Comparison of ENCODE assay signal across 8 cellular contexts in the genomic region with DNA sequence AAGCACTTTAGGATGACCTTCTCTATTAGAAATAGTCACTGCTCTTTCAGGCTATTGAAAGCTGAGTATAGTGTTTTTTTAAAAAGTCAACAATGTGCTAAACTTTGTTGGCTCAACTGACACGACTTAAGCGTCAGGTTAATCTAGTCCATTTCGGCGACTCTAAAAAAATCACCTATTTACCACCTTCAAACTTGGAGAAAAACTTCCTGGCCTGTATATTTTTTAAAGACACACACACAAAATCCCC.
DNase-seq lines count a peak whose midpoint lies in the region; ATAC-seq, FAIRE-seq and TF ChIP-seq lines count a peak whose summit lies in the region.

No MANE protein-coding gene starts in this region.

- peaks cover 63% of the 10 kb centered on the region for H3K4me1 Mint-ChIP-seq in activated CD4-positive, alpha-beta T cell treated with anti-CD3 and anti-CD28 coated beads for 36 hours
- H3K4me1 Mint-ChIP-seq in activated naive CD8-positive, alpha-beta T cell (ENCODE audit: low read depth), result peaks cover 63% of the 10 kb centered on the region
- peaks cover 46% of the 10 kb centered on the region for H3K4me1 Mint-ChIP-seq in activated T-helper 17 cell treated with anti-CD3 and anti-CD28 coated beads, Interleukin-2, amount 50 U/mL, for 72 hours

- peaks cover 4 to 6% of the 10 kb centered on the region in 2 donors for H3K4me1 ChIP-seq in kidney (ENCODE audit: control insufficient read depth in 1 of 2, insufficient read depth in 1 of 2, low read depth in 1 of 2, low read length in 2 of 2)
- peaks cover 40% of the 10 kb centered on the region for H3K4me1 ChIP-seq in stomach smooth muscle (ENCODE audit: control insufficient read depth, insufficient read depth, low read length)

- intact Hi-C loops in activated CD4-positive, alpha-beta T cell treated with anti-CD3 and anti-CD28 coated beads for 36 hours (cut with DNase I, micrococcal nuclease), result loop anchor here (1.0 to 10.0 kb wide), 6 partner anchors 297 to 1981 kb away; a partner anchor contains a TSS
- intact Hi-C loops in kidney (cut with DNase I), result no loop called here

- no peaks in the 10 kb centered on the region for H3K27me3 Mint-ChIP-seq in activated CD4-positive, alpha-beta T cell treated with anti-CD3 and anti-CD28 coated beads for 36 hours
- H3K27me3 Mint-ChIP-seq in activated naive CD8-positive, alpha-beta T cell, result no peaks in the 10 kb centered on the region
- no peaks in the 10 kb centered on the region for H3K27me3 Mint-ChIP-seq in activated T-helper 17 cell treated with anti-CD3 and anti-CD28 coated beads, Interleukin-2, amount 50 U/mL, for 72 hours

- TF ChIP-seq CTCF in kidney (IDR thresholded peaks at IDR 0.05; ENCODE audit: borderline replicate concordance, extremely low read depth, insufficient read depth), result no peak

- H3K27ac Mint-ChIP-seq in activated CD4-positive, alpha-beta T cell treated with anti-CD3 and anti-CD28 coated beads for 36 hours, result peak overlapping the region; percentile 96
- H3K27ac Mint-ChIP-seq in activated naive CD8-positive, alpha-beta T cell, result peak overlapping the region; percentile 97
- H3K27ac Mint-ChIP-seq in activated T-helper 17 cell treated with anti-CD3 and anti-CD28 coated beads, Interleukin-2, amount 50 U/mL, for 72 hours, result no peak overlapping the region

- no peak overlapping the region for H3K4me3 Mint-ChIP-seq in activated CD4-positive, alpha-beta T cell treated with anti-CD3 and anti-CD28 coated beads for 36 hours
- H3K4me3 Mint-ChIP-seq in activated naive CD8-positive, alpha-beta T cell, result peak overlapping the region; percentile 88
- no peak overlapping the region for H3K4me3 Mint-ChIP-seq in activated T-helper 17 cell treated with anti-CD3 and anti-CD28 coated beads, Interleukin-2, amount 50 U/mL, for 72 hours

- CTCF ChIA-PET in activated CD4-positive, alpha-beta T cell treated with anti-CD3 and anti-CD28 coated beads for 36 hours (lab: Charles Lee), result interaction anchor here (0.7 kb wide), 3 partner anchors 11 to 589 kb away, joined by 3 read pairs; no protein-coding TSS in a partner anchor

- no peaks in the 10 kb centered on the region for H3K9me3 ChIP-seq in kidney (ENCODE audit: control insufficient read depth in 1 of 2, low read length in 2 of 2)
- no peaks in the 10 kb centered on the region for H3K9me3 ChIP-seq in stomach smooth muscle (ENCODE audit: control insufficient read depth in 2 of 2, low read length in 2 of 2)

- no peaks in the 10 kb centered on the region for H3K9me3 Mint-ChIP-seq in activated CD4-positive, alpha-beta T cell treated with anti-CD3 and anti-CD28 coated beads for 36 hours (ENCODE audit: low read depth)
- no peaks in the 10 kb centered on the region for H3K9me3 Mint-ChIP-seq in activated naive CD8-positive, alpha-beta T cell (ENCODE audit: low read depth)
- no peaks in the 10 kb centered on the region for H3K9me3 Mint-ChIP-seq in activated T-helper 17 cell treated with anti-CD3 and anti-CD28 coated beads, Interleukin-2, amount 50 U/mL, for 72 hours

- peaks cover 19% of the 10 kb centered on the region for H3K36me3 Mint-ChIP-seq in activated CD4-positive, alpha-beta T cell treated with anti-CD3 and anti-CD28 coated beads for 36 hours (ENCODE audit: low read depth)
- peaks cover 9% of the 10 kb centered on the region for H3K36me3 Mint-ChIP-seq in activated naive CD8-positive, alpha-beta T cell
- H3K36me3 Mint-ChIP-seq in activated T-helper 17 cell treated with anti-CD3 and anti-CD28 coated beads, Interleukin-2, amount 50 U/mL, for 72 hours (ENCODE audit: low read depth), result peaks cover 25% of the 10 kb centered on the region

- H3K4me3 ChIP-seq in kidney (ENCODE audit: low read length in 2 of 2) (peak overlapping the region; percentile 65 to 73), stomach smooth muscle (ENCODE audit: low read length in 2 of 2) (peak overlapping the region; percentile 81 to 82)

- H3K27me3 ChIP-seq in stomach smooth muscle (ENCODE audit: control insufficient read depth in 1 of 2, insufficient read depth in 2 of 2, low read length in 2 of 2), result no peaks in the 10 kb centered on the region

- no peak for ATAC-seq in activated CD4-positive, alpha-beta T cell treated with anti-CD3 and anti-CD28 coated beads for 36 hours
- ATAC-seq in activated T-helper 17 cell treated with anti-CD3 and anti-CD28 coated beads, Interleukin-2, amount 50 U/mL, for 72 hours (replicated peaks), result no peak
- ATAC-seq in HG02642 (IDR thresholded peaks at IDR 0.05; ENCODE audit: poor library complexity, unreplicated experiment), result no peak

- DNase-seq in activated CD4-positive, alpha-beta T cell treated with anti-CD3 and anti-CD28 coated beads for 36 hours, result no peak
- no peak for DNase-seq in activated CD4-positive, alpha-beta T cell treated with anti-CD3 and anti-CD28 coated beads, Interleukin-2, amount 50 U/mL, for 4 hours
- DNase-seq in kidney (no peak), middle frontal gyrus (ENCODE audit: extremely low spot score, low spot score) (no peak)

- H3K36me3 ChIP-seq in kidney (ENCODE audit: control insufficient read depth in 1 of 2, insufficient read depth in 2 of 2, low read length in 2 of 2), result no peaks in the 10 kb centered on the region
- H3K36me3 ChIP-seq in stomach smooth muscle (ENCODE audit: control insufficient read depth in 2 of 2, insufficient read depth in 2 of 2, low read length in 2 of 2), result no peaks in the 10 kb centered on the region

- H3K9ac ChIP-seq in kidney (ENCODE audit: low read length in 2 of 2) (peak overlapping the region in 1 of 2 donors; percentile 76), stomach smooth muscle (ENCODE audit: low read length in 2 of 2) (peak overlapping the region; percentile 88 to 93)

- no peak for FAIRE-seq in kidney (lab: Jason Lieb, UNC)

- POLR2A ChIA-PET in activated CD4-positive, alpha-beta T cell treated with anti-CD3 and anti-CD28 coated beads for 36 hours (lab: Charles Lee), result no interaction called here

- peak overlapping the region in 1 of 2 donors; percentile 71 for H3K27ac ChIP-seq in kidney (ENCODE audit: low read depth in 2 of 2, low read length in 2 of 2)
- peak overlapping the region; percentile 92 for H3K27ac ChIP-seq in stomach smooth muscle (ENCODE audit: low read length)
